Comparison of ENCODE assay signal across 1 cellular context in the genomic region with DNA sequence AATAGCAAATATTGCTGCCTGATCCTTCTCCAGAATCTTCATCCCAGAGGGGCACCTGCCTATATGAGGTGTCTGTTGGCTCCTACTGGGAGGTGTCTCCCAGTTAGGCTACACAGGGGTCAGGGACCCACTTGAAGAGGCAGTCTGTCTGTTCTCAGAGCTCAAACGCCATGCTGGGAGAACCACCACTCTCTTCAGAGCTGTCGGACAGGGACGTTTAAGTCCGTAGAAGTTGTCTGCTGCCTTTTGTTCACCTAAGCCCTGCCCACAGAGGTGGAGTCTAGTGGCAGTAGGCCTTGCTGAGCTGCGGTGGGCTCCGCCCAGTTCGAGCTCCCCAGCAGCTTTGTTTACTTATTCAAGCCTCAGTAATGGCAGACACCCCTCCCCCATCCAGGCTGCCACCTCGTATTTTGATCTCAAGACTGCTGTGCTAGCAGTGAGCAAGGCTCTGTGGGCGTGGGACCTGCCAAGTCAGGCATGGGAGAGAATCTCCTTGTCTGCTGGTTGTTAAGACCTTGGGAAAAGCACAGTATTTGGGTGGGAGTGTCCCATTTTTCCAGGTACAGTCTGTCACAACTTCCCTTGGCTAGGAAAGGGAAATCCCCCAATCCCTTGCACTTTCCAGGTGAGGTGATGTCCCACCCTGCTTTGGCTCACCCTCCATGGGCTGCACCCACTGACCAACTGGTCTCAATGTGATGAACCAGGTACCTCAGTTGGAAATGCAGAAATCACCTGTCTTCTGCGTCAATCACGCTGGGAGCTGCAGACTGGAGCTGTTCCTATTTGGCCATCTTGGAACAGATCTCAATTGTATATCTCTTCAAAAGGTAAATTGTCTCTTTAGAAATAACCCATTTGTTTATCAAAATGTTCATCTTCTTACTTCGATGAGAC.
TF ChIP-seq lines count a peak whose summit lies in the region.

No MANE protein-coding gene starts in this region.

TF ChIP-seq in liver, 16 proteins besides CTCF, POLR2A, EP300 and RAD21 (continued from another document):
- TF ChIP-seq SP1 (IDR thresholded peaks at IDR 0.05) (peak; percentile 48), YY1 (IDR thresholded peaks at IDR 0.05) (peak; percentile 51), TAF1 (conservative IDR thresholded peaks at IDR 0.05) (peak; percentile 44), HNF4A (conservative IDR thresholded peaks at IDR 0.05) (peak in 1 of 2 donors; percentile 7)
